ENCODE assay signal across 9 cellular contexts in genomic region chr9:76181020-76181641, GRCh38.
DNase-seq lines count a peak whose midpoint lies in the region; ATAC-seq, FAIRE-seq and TF ChIP-seq lines count a peak whose summit lies in the region.
"Had no signal": no experiment of that assay in that cellular context is flagged by ENCODE, and none has a peak within 500 bp of the region (broad histone marks: within the 10 kb centered on the region; RNA-seq: fewer than 3 reads in every experiment).

No MANE protein-coding gene starts in this region.

- no peaks in the 10 kb centered on the region for H3K36me3 ChIP-seq in bronchial epithelial cell (ENCODE audit: control insufficient read depth, insufficient read depth, low read length)

- peaks cover 40 to 52% of the 10 kb centered on the region in 2 donors for H3K4me1 Mint-ChIP-seq in natural killer cell treated with Interleukin-12 subunit alpha and Interleukin-12 subunit beta and Interleukin-15 and Interleukin-18, amount 100 ng/mL, for 72 hours (ENCODE audit: low read depth in 2 of 2)
- H3K4me1 Mint-ChIP-seq in CD14-positive monocyte: peaks cover 14% of the 10 kb centered on the region

- TF ChIP-seq CTCF in bronchial epithelial cell (IDR thresholded peaks at IDR 0.05; ENCODE audit: insufficient read depth, low read length, severe bottlenecking) (no peak), dorsolateral prefrontal cortex (IDR thresholded peaks at IDR 0.05 in 54 of 56, conservative IDR thresholded peaks at IDR 0.05 in 2 of 56; ENCODE audit: low read depth in 1 of 56, partially characterized antibody in 56 of 56) (no peak), CD14-positive monocyte (IDR thresholded peaks at IDR 0.05) (no peak), GM13976 (IDR thresholded peaks at IDR 0.05; ENCODE audit: borderline replicate concordance, control extremely low read depth, extremely low read depth, insufficient read depth, missing control alignments) (no peak)

- intact Hi-C loops in dorsolateral prefrontal cortex (cut with DNase I) (no loop called here), CD14-positive monocyte (cut with micrococcal nuclease) (no loop called here)

- H3K4me3 ChIP-seq in bronchial epithelial cell (ENCODE audit: low read depth, low read length) (no peak overlapping the region), dorsolateral prefrontal cortex (no peak overlapping the region)
- H3K4me3 ChIP-seq: GM12878 had no signal

- peak overlapping the region; percentile 65 for H3K4me3 Mint-ChIP-seq in natural killer cell treated with Interleukin-12 subunit alpha and Interleukin-12 subunit beta and Interleukin-15 and Interleukin-18, amount 100 ng/mL, for 72 hours
- no peak overlapping the region for H3K4me3 Mint-ChIP-seq in CD14-positive monocyte

- in situ Hi-C loops in GM13976 (cut with MboI; ENCODE audit: low sequenced_read_pairs, unreplicated experiment): no loop called here

- no peaks in the 10 kb centered on the region for H3K27me3 Mint-ChIP-seq in natural killer cell treated with Interleukin-12 subunit alpha and Interleukin-12 subunit beta and Interleukin-15 and Interleukin-18, amount 100 ng/mL, for 72 hours
- H3K27me3 Mint-ChIP-seq in CD14-positive monocyte (ENCODE audit: low read depth in 3 of 3): no peaks in the 10 kb centered on the region

- no peak overlapping the region for H3K27ac ChIP-seq in dorsolateral prefrontal cortex

- DNase-seq in ELR (ENCODE audit: low read depth): peak; percentile 3
- peak; percentile 90 for DNase-seq in NCI-H2029 treated with DMSO at 0.1 percent for 48 hours (lab: John Stamatoyannopoulos, UW)
- DNase-seq in bronchial epithelial cell (ENCODE audit: low read depth): peak; percentile 95
- DNase-seq in natural killer cell treated with Interleukin-12 subunit alpha and Interleukin-12 subunit beta and Interleukin-15 and Interleukin-18, amount 100 ng/mL, for 72 hours (ENCODE audit: low spot score): peak; percentile 71
- no peak for DNase-seq in dorsolateral prefrontal cortex
- no peak for DNase-seq in CD14-positive monocyte (ENCODE audit: low spot score)
- DNase-seq in GM13976 (ENCODE audit: low spot score): no peak

- H3K27ac Mint-ChIP-seq in natural killer cell treated with Interleukin-12 subunit alpha and Interleukin-12 subunit beta and Interleukin-15 and Interleukin-18, amount 100 ng/mL, for 72 hours: peak overlapping the region; percentile 71 to 95
- no peak overlapping the region for H3K27ac Mint-ChIP-seq in CD14-positive monocyte

- no peaks in the 10 kb centered on the region for H3K27me3 ChIP-seq in bronchial epithelial cell (ENCODE audit: control insufficient read depth, insufficient read depth, low read length)
- H3K27me3 ChIP-seq in dorsolateral prefrontal cortex: no peaks in the 10 kb centered on the region

- peak; percentile 94 to 96 for ATAC-seq in natural killer cell treated with Interleukin-12 subunit alpha and Interleukin-12 subunit beta and Interleukin-15 and Interleukin-18, amount 100 ng/mL, for 72 hours
- ATAC-seq in GM21528 (IDR thresholded peaks at IDR 0.05; ENCODE audit: low FRiP score, unreplicated experiment): no peak
- ATAC-seq: GM12878 had no signal

- FAIRE-seq in bronchial epithelial cell (lab: Jason Lieb, UNC): peak; percentile 98
- FAIRE-seq: GM12878 had no signal

- H3K9me3 Mint-ChIP-seq in natural killer cell treated with Interleukin-12 subunit alpha and Interleukin-12 subunit beta and Interleukin-15 and Interleukin-18, amount 100 ng/mL, for 72 hours: no peaks in the 10 kb centered on the region
- no peaks in the 10 kb centered on the region for H3K9me3 Mint-ChIP-seq in CD14-positive monocyte

- H3K36me3 Mint-ChIP-seq in natural killer cell treated with Interleukin-12 subunit alpha and Interleukin-12 subunit beta and Interleukin-15 and Interleukin-18, amount 100 ng/mL, for 72 hours: no peaks in the 10 kb centered on the region
- peaks cover 52 to 58% of the 10 kb centered on the region in 2 donors for H3K36me3 Mint-ChIP-seq in CD14-positive monocyte

Comparison
In these comparisons a context has a peak if more than half of its experiments do, and no peak if none do; other contexts are left out.
1. DNase-seq: peak in ELR (single experiment), NCI-H2029 treated with DMSO at 0.1 percent for 48 hours (single experiment), bronchial epithelial cell (single experiment) and natural killer cell treated with Interleukin-12 subunit alpha and Interleukin-12 subunit beta and Interleukin-15 and Interleukin-18, amount 100 ng/mL, for 72 hours (single experiment); none in dorsolateral prefrontal cortex (0 of 10), CD14-positive monocyte (single experiment) and GM13976 (single experiment).
2. H3K27ac Mint-ChIP-seq: peak in natural killer cell treated with Interleukin-12 subunit alpha and Interleukin-12 subunit beta and Interleukin-15 and Interleukin-18, amount 100 ng/mL, for 72 hours (2 of 2); none in CD14-positive monocyte (0 of 7).